Comparison of ENCODE assay signal across 21 cellular contexts in the genomic region with DNA sequence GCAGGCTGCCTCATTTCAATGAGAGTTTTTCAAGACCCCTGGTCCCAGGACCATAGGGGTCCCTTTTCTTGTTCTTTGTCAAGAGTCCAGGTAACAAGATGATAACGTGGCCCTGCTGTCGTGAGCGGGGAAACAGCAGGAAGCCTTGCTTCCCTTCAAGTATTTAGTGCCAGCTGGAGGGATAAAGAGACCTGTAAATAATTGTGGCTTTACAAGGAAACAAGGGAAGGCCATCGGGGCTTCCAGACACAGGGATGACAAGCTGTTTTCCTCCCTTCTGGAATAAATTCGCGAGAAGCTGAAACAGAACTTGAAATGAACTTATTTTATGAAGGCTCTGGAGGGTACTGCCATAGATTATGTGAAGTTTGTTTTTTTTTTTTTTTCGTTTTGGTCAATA.
"Had no signal": no experiment of that assay in that cellular context is flagged by ENCODE, and none has a peak within 500 bp of the region (broad histone marks: within the 10 kb centered on the region; RNA-seq: fewer than 3 reads in every experiment).

No MANE protein-coding gene starts in this region.

- H3K4me3 ChIP-seq: ascending aorta, breast epithelium, esophagus muscularis mucosa, gastroesophageal sphincter, heart left ventricle, left lung, prostate gland, vagina had no signal

- H3K27ac ChIP-seq: ascending aorta, breast epithelium, esophagus muscularis mucosa, gastroesophageal sphincter, heart left ventricle, left lung, prostate gland, vagina, VCaP had no signal

- H3K27ac Mint-ChIP-seq: activated naive CD4-positive, alpha-beta T cell treated with anti-CD3 and anti-CD28 coated beads, Interleukin-2, amount 50 U/mL, for 24 hours; dendritic cell treated with granulocyte-macrophage colony-stimulating factor and Interleukin-4, amounts not matched to agents 40 ng/mL and 50 ng/mL, for 4 days had no signal

- DNase-seq: activated CD4-positive, alpha-beta T cell treated with anti-CD3 and anti-CD28 coated beads, Interleukin-2, amount 50 U/mL, for 1 hour; activated CD4-positive, CD25-positive, alpha-beta regulatory T cell treated with anti-CD3 and anti-CD28 coated beads, Interleukin-2, amount 50 U/mL, for 72 hours; activated CD8-positive, alpha-beta memory T cell treated with anti-CD3 and anti-CD28 coated beads, Interleukin-2, amount 50 U/mL, for 4 hours; activated gamma-delta T cell; activated T-cell treated with anti-CD3 and anti-CD28 coated beads, Interleukin-2, amount 50 U/mL, for 48 hours; cerebellar nuclear complex; effector CD8-positive, alpha-beta T cell; left lung; stimulated activated naive CD8-positive, alpha-beta T cell treated with anti-CD3 and anti-CD28 coated beads, Interleukin-15, Interleukin-2, amounts not matched to agents 100 U/mL and 50 U/mL, for 24 hours; trophoblast cell had no signal

- H3K36me3 ChIP-seq: ascending aorta, breast epithelium, esophagus muscularis mucosa, gastroesophageal sphincter, heart left ventricle, left lung, prostate gland, vagina had no signal

- H3K9me3 ChIP-seq: ascending aorta, breast epithelium, esophagus muscularis mucosa, gastroesophageal sphincter, heart left ventricle, left lung, prostate gland, vagina had no signal

- H3K36me3 Mint-ChIP-seq: activated naive CD4-positive, alpha-beta T cell treated with anti-CD3 and anti-CD28 coated beads, Interleukin-2, amount 50 U/mL, for 24 hours had no signal

- H3K27me3 ChIP-seq: ascending aorta, breast epithelium, esophagus muscularis mucosa, gastroesophageal sphincter, heart left ventricle, vagina had no signal

- H3K9me3 Mint-ChIP-seq: activated naive CD4-positive, alpha-beta T cell treated with anti-CD3 and anti-CD28 coated beads, Interleukin-2, amount 50 U/mL, for 24 hours; dendritic cell treated with granulocyte-macrophage colony-stimulating factor and Interleukin-4, amounts not matched to agents 40 ng/mL and 50 ng/mL, for 4 days; neural crest cell had no signal

- H3K4me1 ChIP-seq: ascending aorta, breast epithelium, gastroesophageal sphincter, prostate gland, vagina had no signal

- H3K4me3 Mint-ChIP-seq: activated naive CD4-positive, alpha-beta T cell treated with anti-CD3 and anti-CD28 coated beads, Interleukin-2, amount 50 U/mL, for 24 hours; dendritic cell treated with granulocyte-macrophage colony-stimulating factor and Interleukin-4, amounts not matched to agents 40 ng/mL and 50 ng/mL, for 4 days; neural crest cell had no signal

- ATAC-seq: gastroesophageal sphincter; left lung; stimulated activated naive CD8-positive, alpha-beta T cell treated with anti-CD3 and anti-CD28 coated beads, Interleukin-15, Interleukin-2, amounts not matched to agents 100 U/mL and 50 U/mL, for 24 hours had no signal
